8 cellular contexts compared by ENCODE assay signal in genomic region chr5:154860123-154860522, GRCh38. TPM values are rescaled to one million over a fixed set of nuclear protein-coding genes. Genes with fewer than 3 reads are reported as not detected.
DNase-seq lines count a peak whose midpoint lies in the region; ATAC-seq, FAIRE-seq and TF ChIP-seq lines count a peak whose summit lies in the region.

No MANE protein-coding gene starts in this region.

- H3K9me1 ChIP-seq in IMR-90 (ENCODE audit: insufficient read depth, low read length) = no peaks in the 10 kb centered on the region
- no peaks in the 10 kb centered on the region for H3K9me1 ChIP-seq in keratinocyte (ENCODE audit: control insufficient read depth, extremely low read depth, insufficient read depth, low read length)

- intact Hi-C loops in IMR-90 (cut with micrococcal nuclease) = loop anchor here (2.0 kb wide), 1 partner anchor 209 kb away; no protein-coding TSS in a partner anchor

- peak overlapping the region; percentile 76 for H2AK9ac ChIP-seq in IMR-90 (replicated peaks; ENCODE audit: low read depth, low read length, poor library complexity)

- H3K23ac ChIP-seq in IMR-90 (ENCODE audit: low read depth, low read length) = peak overlapping the region; percentile 77
- H3K23ac ChIP-seq in neuronal stem cell (ENCODE audit: low read depth, low read length, poor library complexity) = no peak overlapping the region

- peaks cover 20% of the 10 kb centered on the region for H4K20me1 ChIP-seq in IMR-90 (ENCODE audit: insufficient read depth, low read length)
- no peaks in the 10 kb centered on the region for H4K20me1 ChIP-seq in keratinocyte (ENCODE audit: control insufficient read depth, extremely low read depth, insufficient read depth, low read length)

- H2AK5ac ChIP-seq in IMR-90 (ENCODE audit: low read depth, low read length) (peak overlapping the region; percentile 48; the same call in 1 of the 2 replicates), neuronal stem cell (ENCODE audit: low read depth, low read length) (no peak overlapping the region)

- H2BK20ac ChIP-seq in IMR-90 (ENCODE audit: low read depth, low read length) = no peak overlapping the region

- no peak overlapping the region for H2BK15ac ChIP-seq in IMR-90 (ENCODE audit: low read depth, low read length)
- no peak overlapping the region for H2BK15ac ChIP-seq in neuronal stem cell (ENCODE audit: low read length)

- peaks cover 8 to 38% of the 10 kb centered on the region in 2 experiments for H3K79me1 ChIP-seq in IMR-90 (ENCODE audit: low read depth in 1 of 2, low read length in 2 of 2)
- no peaks in the 10 kb centered on the region for H3K79me1 ChIP-seq in neuronal stem cell (ENCODE audit: low read depth, low read length)

- peak overlapping the region; percentile 42; the same call in 1 of the 2 replicates for H3K4ac ChIP-seq in IMR-90 (ENCODE audit: low read depth, low read length)
- H3K4ac ChIP-seq in neuronal stem cell (ENCODE audit: low read length) = no peak overlapping the region

- H3K18ac ChIP-seq in IMR-90 (ENCODE audit: low read depth, low read length) = peak overlapping the region; percentile 10; the same call in 1 of the 2 replicates
- H3K18ac ChIP-seq in neuronal stem cell (ENCODE audit: low read length) = no peak overlapping the region

- in situ Hi-C loops in IMR-90 (cut with MboI; ENCODE audit: low sequenced_read_pairs) = no loop called here

- TF ChIP-seq POLR2A in A549 (IDR thresholded peaks at IDR 0.05; ENCODE audit: low read length) = no peak
- no peak for TF ChIP-seq POLR2A in IMR-90 (IDR thresholded peaks at IDR 0.05; ENCODE audit: low read depth, low read length)
- TF ChIP-seq POLR2A in GM12892 (IDR thresholded peaks at IDR 0.05; ENCODE audit: low read depth, low read length) = no peak

- H4K91ac ChIP-seq in IMR-90 (ENCODE audit: insufficient read depth, low read depth, low read length) = 0 out of 2 replicates have a peak overlapping the region, but pooled peaks have one; percentile 24
- no peak overlapping the region for H4K91ac ChIP-seq in neuronal stem cell (ENCODE audit: low read depth, low read length, poor library complexity)

- H3K56ac ChIP-seq in IMR-90 (ENCODE audit: extremely low read depth, insufficient read depth, low read length) = peak overlapping the region; percentile 55; the same call in 1 of the 2 replicates

- H3K36me3 ChIP-seq in IMR-90 (ENCODE audit: control insufficient read depth, insufficient read depth, low read length) (peaks cover 7% of the 10 kb centered on the region), keratinocyte (ENCODE audit: control insufficient read depth in 2 of 2, extremely low read depth in 1 of 2, insufficient read depth in 2 of 2, low read length in 2 of 2) (peaks cover 4 to 10% of the 10 kb centered on the region in 2 experiments), thoracic aorta (peaks cover 6% of the 10 kb centered on the region), neuronal stem cell (replicated peaks in 1 of 2; ENCODE audit: control insufficient read depth in 2 of 2, insufficient read depth in 2 of 2, low read length in 2 of 2) (peaks cover 8 to 27% of the 10 kb centered on the region in 2 donors)

- H3K4me1 ChIP-seq in A549 = peaks cover 30% of the 10 kb centered on the region; the same call in 2 of the 3 replicates
- H3K4me1 ChIP-seq in IMR-90 (ENCODE audit: control insufficient read depth, insufficient read depth, low read length) = peaks cover 1% of the 10 kb centered on the region; the same call in 1 of the 2 replicates
- H3K4me1 ChIP-seq in keratinocyte (ENCODE audit: control insufficient read depth, extremely low read depth, insufficient read depth, low read length) = peaks cover 19% of the 10 kb centered on the region
- peaks cover 36 to 47% of the 10 kb centered on the region in 2 donors for H3K4me1 ChIP-seq in thoracic aorta (ENCODE audit: control insufficient read depth in 1 of 2, low read depth in 2 of 2)
- H3K4me1 ChIP-seq in neuronal stem cell (ENCODE audit: control insufficient read depth in 2 of 2, insufficient read depth in 1 of 2, low read depth in 1 of 2, low read length in 2 of 2) = peaks cover 5 to 9% of the 10 kb centered on the region in 2 donors

- 55% methylated on average over 5 of the region's 5 CpGs for whole genome bisulfite sequencing in A549 (ENCODE audit: missing lambda C conversion rate)
- 21% methylated on average over 3 of the region's 5 CpGs; no CpG with 5 or more reads in 1 of the 2 experiments for whole genome bisulfite sequencing in IMR-90 (ENCODE audit: extremely low coverage in 2 of 2, insufficient read length in 1 of 2), 2 experiments
- no CpG with 5 or more reads among the region's 5 CpGs for WGBS in neuronal stem cell (ENCODE audit: extremely low coverage in 2 of 2, insufficient read length in 2 of 2, insufficient replicate concordance in 1 of 2), 2 donors

- H3K9ac ChIP-seq in IMR-90 (ENCODE audit: low read depth, low read length) = peak overlapping the region; percentile 94
- peak overlapping the region; percentile 94 for H3K9ac ChIP-seq in keratinocyte (ENCODE audit: control insufficient read depth, extremely low read depth, insufficient read depth, low read length)
- H3K9ac ChIP-seq in neuronal stem cell (ENCODE audit: low read depth, low read length, poor library complexity) = no peak overlapping the region

- peak overlapping the region; percentile 11; the same call in 1 of the 2 replicates for H4K5ac ChIP-seq in IMR-90 (ENCODE audit: low read depth, low read length)

- H3K4me3 ChIP-seq in A549 = peak overlapping the region; percentile 76
- peak overlapping the region; percentile 61 for H3K4me3 ChIP-seq in IMR-90 (ENCODE audit: insufficient read depth, low read depth, low read length)
- peak overlapping the region; percentile 80 to 90 (median 87) for H3K4me3 ChIP-seq in keratinocyte (ENCODE audit: control insufficient read depth in 2 of 3, extremely low read depth in 1 of 3, insufficient read depth in 2 of 3, low read depth in 1 of 3, low read length in 3 of 3)
- peak overlapping the region; percentile 89 for H3K4me3 ChIP-seq in thoracic aorta
- peak overlapping the region in 1 of 2 donors; percentile 68 for H3K4me3 ChIP-seq in neuronal stem cell (ENCODE audit: low read length in 2 of 2)

- dilution Hi-C loops in IMR-90 (cut with HindIII; ENCODE audit: low sequenced_read_pairs, unreplicated experiment) (no loop called here), keratinocyte (cut with MboI; ENCODE audit: extremely low pct_ligation_motif_present, low sequenced_read_pairs) (no loop called here)

- POLR2A ChIA-PET in A549 (lab: Yijun Ruan, JAX) = no interaction called here
- POLR2A ChIA-PET in IMR-90 (lab: Charles Lee; ENCODE audit: unreplicated experiment) = no interaction called here

- no peak for DNase-seq in A549 (ENCODE audit: low read depth in 1 of 2, low spot score in 1 of 2)
- peak; percentile 77 for DNase-seq in IMR-90
- no peak for DNase-seq in activated naive CD4-positive, alpha-beta T cell treated with anti-CD3 and anti-CD28 coated beads, Interleukin-2, amount 50 U/mL, for 72 hours (ENCODE audit: low spot score in 2 of 2)
- no peak for DNase-seq in keratinocyte (ENCODE audit: low read depth, low spot score)
- DNase-seq in thoracic aorta (ENCODE audit: low spot score) = no peak
- DNase-seq in GM12892 (ENCODE audit: insufficient read length) = no peak
- DNase-seq in neuronal stem cell (ENCODE audit: low spot score) = no peak

- no peak overlapping the region for H2AFZ ChIP-seq in IMR-90 (replicated peaks; ENCODE audit: low read length, poor library complexity)
- H2AFZ ChIP-seq in keratinocyte (ENCODE audit: control insufficient read depth, low read length) = no peak overlapping the region
- H2AFZ ChIP-seq in neuronal stem cell (ENCODE audit: low read length) = no peak overlapping the region

- H2BK120ac ChIP-seq in IMR-90 (ENCODE audit: low read depth, low read length) = no peak overlapping the region
- H2BK120ac ChIP-seq in neuronal stem cell (ENCODE audit: low read depth, low read length) = no peak overlapping the region

- no TSS peak for BruUV-seq in IMR-90 (replicated peaks; lab: Mats Ljungman, UMichigan)

- FAIRE-seq in A549 (lab: Jason Lieb, UNC) (no peak), keratinocyte (lab: Jason Lieb, UNC) (no peak), GM12892 (lab: Jason Lieb, UNC) (no peak)

- H4K8ac ChIP-seq in IMR-90 (ENCODE audit: low read depth in 2 of 2, low read length in 2 of 2) = peak overlapping the region in 1 of 2 experiments; percentile 36; a peak in 1 of 4 replicates
- no peak overlapping the region for H4K8ac ChIP-seq in neuronal stem cell (ENCODE audit: low read depth, low read length)

- H3K36me3 Mint-ChIP-seq in activated naive CD4-positive, alpha-beta T cell treated with anti-CD3 and anti-CD28 coated beads, Interleukin-2, amount 50 U/mL, for 72 hours = peaks cover 24 to 61% of the 10 kb centered on the region in 2 donors

- H3K9me3 Mint-ChIP-seq in activated naive CD4-positive, alpha-beta T cell treated with anti-CD3 and anti-CD28 coated beads, Interleukin-2, amount 50 U/mL, for 72 hours = no peaks in the 10 kb centered on the region

- H3K4me2 ChIP-seq in A549 = peak overlapping the region; percentile 79
- peak overlapping the region; percentile 85 for H3K4me2 ChIP-seq in IMR-90 (ENCODE audit: low read depth, low read length)
- peak overlapping the region; percentile 100 for H3K4me2 ChIP-seq in keratinocyte (ENCODE audit: control insufficient read depth, extremely low read depth, insufficient read depth, low read depth, low read length)
- no peak overlapping the region for H3K4me2 ChIP-seq in neuronal stem cell (ENCODE audit: insufficient read depth, low read length, poor library complexity, severe bottlenecking)

- H3K14ac ChIP-seq in IMR-90 (replicated peaks; ENCODE audit: low read depth, low read length) (peak overlapping the region; percentile 51), neuronal stem cell (ENCODE audit: low read length) (no peak overlapping the region)

- H3K27me3 ChIP-seq in IMR-90 (ENCODE audit: control insufficient read depth, insufficient read depth, low read length) = no peaks in the 10 kb centered on the region
- H3K27me3 ChIP-seq in keratinocyte (ENCODE audit: control insufficient read depth, extremely low read depth, insufficient read depth, low read length) = no peaks in the 10 kb centered on the region
- no peaks in the 10 kb centered on the region for H3K27me3 ChIP-seq in thoracic aorta (replicated peaks; ENCODE audit: insufficient read depth)
- no peaks in the 10 kb centered on the region for H3K27me3 ChIP-seq in neuronal stem cell (ENCODE audit: control insufficient read depth in 3 of 3, insufficient read depth in 3 of 3, low read depth in 1 of 3, low read length in 3 of 3)

- no peak for TF ChIP-seq RAD21 in A549 (conservative IDR thresholded peaks at IDR 0.05 in 1 of 2, IDR thresholded peaks at IDR 0.05 in 1 of 2)
- TF ChIP-seq RAD21 in IMR-90 (IDR thresholded peaks at IDR 0.05; ENCODE audit: low read length) = no peak

- TF ChIP-seq CTCF in A549 (IDR thresholded peaks at IDR 0.05) (no peak), IMR-90 (conservative IDR thresholded peaks at IDR 0.05; ENCODE audit: low read depth, low read length) (no peak), keratinocyte (optimal IDR thresholded peaks at IDR 0.05 in 1 of 3, IDR thresholded peaks at IDR 0.05 in 1 of 3, conservative IDR thresholded peaks at IDR 0.05 in 1 of 3; ENCODE audit: extremely low read depth in 1 of 3, insufficient read depth in 2 of 3, low read length in 3 of 3) (no peak), thoracic aorta (IDR thresholded peaks at IDR 0.05) (no peak)

- no peaks in the 10 kb centered on the region for H3K9me3 ChIP-seq in A549
- no peaks in the 10 kb centered on the region for H3K9me3 ChIP-seq in IMR-90 (ENCODE audit: control insufficient read depth, insufficient read depth, low read length)
- no peaks in the 10 kb centered on the region for H3K9me3 ChIP-seq in keratinocyte (ENCODE audit: control insufficient read depth, low read depth, low read length)
- H3K9me3 ChIP-seq in thoracic aorta = no peaks in the 10 kb centered on the region
- no peaks in the 10 kb centered on the region for H3K9me3 ChIP-seq in neuronal stem cell (replicated peaks in 1 of 2; ENCODE audit: control insufficient read depth in 2 of 2, insufficient read depth in 1 of 2, low read depth in 1 of 2, low read length in 2 of 2)

- CTCF ChIA-PET in A549 (lab: Yijun Ruan, JAX) (interaction anchor here (1.0 to 1.6 kb wide), 3 partner anchors 8 to 339 kb away, joined by 3 to 8 read pairs (median 4); no protein-coding TSS in a partner anchor), IMR-90 (lab: Yijun Ruan, JAX) (interaction anchor here (0.6 kb wide), 1 partner anchor 21 kb away, joined by 3 read pairs; no protein-coding TSS in a partner anchor)

- peak overlapping the region; percentile 87 to 98; a peak in 4 of 6 replicates for H3K27ac ChIP-seq in A549
- H3K27ac ChIP-seq in IMR-90 (ENCODE audit: insufficient read depth, low read length) = peak overlapping the region; percentile 75
- H3K27ac ChIP-seq in keratinocyte (ENCODE audit: control insufficient read depth, insufficient read depth, low read length) = peak overlapping the region; percentile 88
- H3K27ac ChIP-seq in thoracic aorta = peak overlapping the region; percentile 86 to 96
- no peak overlapping the region for H3K27ac ChIP-seq in neuronal stem cell (replicated peaks; ENCODE audit: low read length)

- no peak for TF ChIP-seq EP300 in A549 (IDR thresholded peaks at IDR 0.05)

- ATAC-seq in A549 (no peak), IMR-90 (ENCODE audit: low read depth) (no peak; the same call in 1 of the 2 replicates), thoracic aorta (ENCODE audit: insufficient number of reproducible peaks, low FRiP score, low read depth) (no peak)
- no peak for ATAC-seq in activated naive CD4-positive, alpha-beta T cell treated with anti-CD3 and anti-CD28 coated beads, Interleukin-2, amount 50 U/mL, for 72 hours
- no peak for ATAC-seq in activated CD4-positive, CD25-positive, alpha-beta regulatory T cell treated with anti-CD3 and anti-CD28 coated beads, Interleukin-2, amount 50 U/mL, for 24 hours

- H2BK12ac ChIP-seq in neuronal stem cell (ENCODE audit: low read length) = no peak overlapping the region

- H2BK5ac ChIP-seq in IMR-90 (ENCODE audit: low read depth, low read length, poor library complexity, severe bottlenecking) (peak overlapping the region; percentile 74), neuronal stem cell (ENCODE audit: low read length) (no peak overlapping the region)

- H3K79me2 ChIP-seq in keratinocyte (ENCODE audit: control insufficient read depth, insufficient read depth, low read length) = peaks cover 63% of the 10 kb centered on the region

- peak overlapping the region; percentile 78 to 91 for H3K27ac Mint-ChIP-seq in activated naive CD4-positive, alpha-beta T cell treated with anti-CD3 and anti-CD28 coated beads, Interleukin-2, amount 50 U/mL, for 72 hours

RNA-seq across cellular contexts. Expression of gene CNOT8, which starts 1.7 kb away (rescaled TPM):
- polyA plus RNA-seq in A549 (2011; rRNA removed) = 49.8 and 52.7 TPM in 2 replicates
- 26.9 and 29.5 TPM in 2 replicates for polyA plus RNA-seq in A549 (2012; cell fraction: cytosol; rRNA removed)
- polyA plus RNA-seq in A549 (2012; cell fraction: nucleus; rRNA removed) = 19.7 and 28.3 TPM in 2 replicates
- 35.7 to 41.2 TPM (median 40.6 TPM) in 3 replicates for polyA plus RNA-seq in A549 (2017; fragmentation: RNase III; extraction: RNeasy Plus Mini Kit Qiagen cat#74134 plus additional on column Dnase treatment)
- polyA minus RNA-seq in A549 (2011; rRNA and poly(A)+ RNA removed) = 24.7 and 27.5 TPM in 2 replicates
- total RNA-seq in IMR-90 (2012; rRNA removed) = 49.1 and 53.3 TPM in 2 replicates
- 35.1 and 41.4 TPM in 2 replicates for polyA plus RNA-seq in IMR-90 (2012; rRNA removed)
- 25.0 and 35.4 TPM in 2 replicates for polyA plus RNA-seq in IMR-90 (2012; cell fraction: cytosol; rRNA removed)
- polyA plus RNA-seq in IMR-90 (2012; cell fraction: nucleus; rRNA removed; ENCODE audit: low replicate concordance) = 19.0 and 52.8 TPM in 2 replicates
- 10 to 100 TPM; 76.4 to 92.3 TPM for total RNA-seq in activated naive CD4-positive, alpha-beta T cell treated with anti-CD3 and anti-CD28 coated beads, Interleukin-2, amount 50 U/mL, for 72 hours
- polyA plus RNA-seq in keratinocyte = 28.1 to 44.5 TPM (median 36.2 TPM) in 3 replicates
- 68.1 TPM for polyA plus RNA-seq in keratinocyte (2011; ENCODE audit: low read depth)
- 28.2 and 41.0 TPM in 2 replicates for polyA plus RNA-seq in keratinocyte (2011; cell fraction: cytosol; rRNA removed)
- polyA plus RNA-seq in keratinocyte (2011; cell fraction: nucleus; rRNA removed) = 50.6 and 55.1 TPM in 2 replicates
- 21.1 and 33.8 TPM in 2 replicates for polyA plus RNA-seq in keratinocyte (2012; ENCODE audit: low replicate concordance)
- polyA minus RNA-seq in keratinocyte = 18.1 to 47.2 TPM (median 34.2 TPM) in 3 replicates
- polyA minus RNA-seq in keratinocyte (2011; cell fraction: cytosol; rRNA and poly(A)+ RNA removed) = 21.7 TPM
- polyA minus RNA-seq in keratinocyte (2011; cell fraction: nucleus; rRNA and poly(A)+ RNA removed) = 14.1 and 31.1 TPM in 2 replicates
- total RNA-seq in thoracic aorta = 10 to 100 TPM; 75.5 to 90.9 TPM
- 36.6 TPM for polyA plus RNA-seq in GM12892 (2012; ENCODE audit: missing spikeins)
- polyA plus RNA-seq in neuronal stem cell (2013, experiment 1 of 2) = 44.3 TPM
- 45.4 TPM for polyA plus RNA-seq in neuronal stem cell (2013, experiment 2 of 2)

RNA-seq across cellular contexts. Expression of gene FAXDC2, which starts 9.7 kb away (rescaled TPM):
- polyA plus RNA-seq in A549 (2011; rRNA removed) (0.94 and 1.6 TPM in 2 replicates), A549 (2017; fragmentation: RNase III; extraction: RNeasy Plus Mini Kit Qiagen cat#74134 plus additional on column Dnase treatment) (0.14 to 0.42 TPM (median 0.33 TPM) in 3 replicates), IMR-90 (2012; rRNA removed) (8.1 and 8.9 TPM in 2 replicates), keratinocyte (4.6 to 11.0 TPM (median 7.1 TPM) in 3 replicates)
- polyA plus RNA-seq in A549 (2012; cell fraction: cytosol; rRNA removed) = 0.13 and 0.17 TPM in 2 replicates
- 0.04 and 0.10 TPM in 2 replicates for polyA plus RNA-seq in A549 (2012; cell fraction: nucleus; rRNA removed)
- polyA minus RNA-seq in A549 (2011; rRNA and poly(A)+ RNA removed) = 0.68 and 2.6 TPM in 2 replicates
- total RNA-seq in IMR-90 (2012; rRNA removed) (4.2 and 4.3 TPM in 2 replicates), thoracic aorta (10 to 100 TPM; 43.9 to 70.5 TPM)
- polyA plus RNA-seq in IMR-90 (2012; cell fraction: cytosol; rRNA removed) = 3.1 and 6.5 TPM in 2 replicates
- polyA plus RNA-seq in IMR-90 (2012; cell fraction: nucleus; rRNA removed; ENCODE audit: low replicate concordance) = 7.3 and 16.5 TPM in 2 replicates
- total RNA-seq in activated naive CD4-positive, alpha-beta T cell treated with anti-CD3 and anti-CD28 coated beads, Interleukin-2, amount 50 U/mL, for 72 hours = under 1 TPM in 1 of 2 donors, not detected in 1; 0.57 TPM
- polyA plus RNA-seq in keratinocyte (2011; ENCODE audit: low read depth) = 1.4 TPM
- polyA plus RNA-seq in keratinocyte (2011; cell fraction: cytosol; rRNA removed) = 9.2 and 9.8 TPM in 2 replicates
- polyA plus RNA-seq in keratinocyte (2011; cell fraction: nucleus; rRNA removed) = 8.5 and 13.6 TPM in 2 replicates
- 7.2 and 7.5 TPM in 2 replicates for polyA plus RNA-seq in keratinocyte (2012; ENCODE audit: low replicate concordance)
- 4.9 to 19.5 TPM (median 13.9 TPM) in 3 replicates for polyA minus RNA-seq in keratinocyte
- 18.8 TPM for polyA minus RNA-seq in keratinocyte (2011; cell fraction: cytosol; rRNA and poly(A)+ RNA removed)
- 4.3 and 8.5 TPM in 2 replicates for polyA minus RNA-seq in keratinocyte (2011; cell fraction: nucleus; rRNA and poly(A)+ RNA removed)
- polyA plus RNA-seq in GM12892 (2012; ENCODE audit: missing spikeins) = 1.6 TPM
- polyA plus RNA-seq in neuronal stem cell (2013, experiment 1 of 2) = 10.6 TPM
- 10.0 TPM for polyA plus RNA-seq in neuronal stem cell (2013, experiment 2 of 2)
